8 cellular contexts compared by ENCODE assay signal in the genomic region with DNA sequence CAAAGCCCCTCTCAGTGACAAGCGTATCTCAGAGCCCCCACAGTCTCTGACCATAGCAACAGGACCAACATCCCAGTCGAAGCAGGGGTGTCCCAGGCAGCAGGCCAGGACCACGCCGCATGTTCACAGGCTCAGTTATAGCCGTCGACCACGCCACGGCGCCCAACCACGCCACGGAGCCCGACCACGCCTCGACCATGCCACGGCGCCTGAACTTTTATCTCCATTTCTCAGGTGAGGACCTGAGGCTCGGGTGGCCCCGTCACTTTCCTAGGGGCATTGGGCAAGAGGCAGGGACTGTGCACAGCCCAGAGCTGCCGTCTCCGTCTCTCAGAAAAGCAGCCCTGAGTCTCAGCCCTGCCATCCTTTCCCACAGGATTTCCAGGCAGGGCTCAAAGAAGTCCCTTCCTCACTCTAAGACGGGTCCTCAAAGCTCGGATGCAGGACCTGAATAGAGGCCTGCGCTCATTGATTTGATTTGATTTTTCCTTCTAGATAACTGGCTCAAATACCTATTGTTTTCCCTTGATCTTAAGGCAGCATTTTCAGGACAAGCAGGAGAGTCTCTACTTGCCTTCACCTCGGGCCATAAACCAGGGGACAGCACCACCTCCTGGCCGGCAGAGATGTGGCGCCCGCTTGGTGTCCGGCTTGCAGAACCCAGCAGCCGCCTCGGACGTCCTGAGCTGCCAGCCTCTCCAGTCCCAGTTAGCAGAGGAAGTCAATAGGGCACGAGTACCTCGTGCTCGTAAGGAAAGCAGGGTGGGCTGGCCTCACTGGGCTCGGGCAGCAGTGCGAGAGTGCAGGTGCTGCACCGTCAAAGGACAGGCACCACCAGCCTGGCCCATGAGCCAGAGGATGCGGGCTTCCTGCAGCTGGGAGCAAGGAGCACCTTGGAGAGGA. TPM values are rescaled to one million over a fixed set of nuclear protein-coding genes. Genes with fewer than 3 reads are reported as not detected.
DNase-seq lines count a peak whose midpoint lies in the region; ATAC-seq and TF ChIP-seq lines count a peak whose summit lies in the region.

No MANE protein-coding gene starts in this region.

- no peak overlapping the region for H3T11ph ChIP-seq in H9 (ENCODE audit: low read length)

- no peaks in the 10 kb centered on the region for H3K23me2 ChIP-seq in H9 (ENCODE audit: insufficient read length, low read depth, low read length, poor library complexity, severe bottlenecking)

- no peaks in the 10 kb centered on the region for H3K36me3 ChIP-seq in OCI-LY3 (replicated peaks; ENCODE audit: low read depth, low read length)
- H3K36me3 ChIP-seq in adipocyte (ENCODE audit: control insufficient read depth, insufficient read depth, low read length, severe bottlenecking), result no peaks in the 10 kb centered on the region
- no peaks in the 10 kb centered on the region for H3K36me3 ChIP-seq in heart right ventricle
- no peaks in the 10 kb centered on the region for H3K36me3 ChIP-seq in prostate gland

- no peaks in the 10 kb centered on the region for H3K79me1 ChIP-seq in H9 (ENCODE audit: insufficient read depth, low read depth, low read length, poor library complexity, severe bottlenecking)

- TF ChIP-seq CTCF in H9 (conservative IDR thresholded peaks at IDR 0.05) (peak; percentile 96), OCI-LY3 (IDR thresholded peaks at IDR 0.05; ENCODE audit: low read depth, low read length) (peak; percentile 74), heart right ventricle (IDR thresholded peaks at IDR 0.05) (peak; percentile 73 to 95 (median 87)), prostate gland (IDR thresholded peaks at IDR 0.05) (peak; percentile 63 to 86 (median 83))

- H4K20me1 ChIP-seq in H9 (ENCODE audit: control insufficient read depth, insufficient read depth, insufficient read length) (no peaks in the 10 kb centered on the region), OCI-LY3 (ENCODE audit: insufficient read depth, low read length) (no peaks in the 10 kb centered on the region)

- no peak overlapping the region for H4K91ac ChIP-seq in H9 (ENCODE audit: insufficient read length, low read depth, low read length)

- TF ChIP-seq POLR2A in prostate gland (IDR thresholded peaks at IDR 0.05), result no peak

- no peak overlapping the region for H2BK20ac ChIP-seq in H9 (ENCODE audit: low read depth, low read length, poor library complexity, severe bottlenecking)

- DNase-seq in COLO829 (ENCODE audit: low spot score), result peak; percentile 66
- DNase-seq in H9, result peak; percentile 94
- peak; percentile 92 for DNase-seq in adipocyte (ENCODE audit: low read depth)
- peak; percentile 72 to 76 for DNase-seq in heart right ventricle
- peak; percentile 74 for DNase-seq in prostate gland (ENCODE audit: low spot score)

- H3K9ac ChIP-seq in H9 (ENCODE audit: extremely low read depth, insufficient read length, low read length) (no peak overlapping the region), OCI-LY3 (ENCODE audit: low read length) (no peak overlapping the region), adipocyte (ENCODE audit: low read length) (no peak overlapping the region)

- no peaks in the 10 kb centered on the region for H3K9me3 ChIP-seq in H9 (ENCODE audit: control insufficient read depth, low read depth, low read length)
- no peaks in the 10 kb centered on the region for H3K9me3 ChIP-seq in OCI-LY3 (ENCODE audit: insufficient read depth, low read length)
- H3K9me3 ChIP-seq in adipocyte (ENCODE audit: control insufficient read depth, low read length), result no peaks in the 10 kb centered on the region
- H3K9me3 ChIP-seq in heart right ventricle, result no peaks in the 10 kb centered on the region
- H3K9me3 ChIP-seq in prostate gland, result no peaks in the 10 kb centered on the region

- no peaks in the 10 kb centered on the region for H3K79me2 ChIP-seq in H9 (ENCODE audit: insufficient read depth, low read length)
- no peaks in the 10 kb centered on the region for H3K79me2 ChIP-seq in OCI-LY3 (ENCODE audit: low read length)

- H2BK120ac ChIP-seq in H9 (ENCODE audit: low read depth, low read length, poor library complexity, severe bottlenecking), result no peak overlapping the region

- H3K36me3 Mint-ChIP-seq in H9 (ENCODE audit: insufficient read depth in 1 of 3, low read depth in 3 of 3), result no peaks in the 10 kb centered on the region

- no peak overlapping the region for H2BK5ac ChIP-seq in H9 (ENCODE audit: insufficient read length, low read length)

- H3K27me3 Mint-ChIP-seq in H9 (ENCODE audit: low read depth), result peaks cover 15% of the 10 kb centered on the region

- no CpG with 5 or more reads among the region's 38 CpGs for WGBS in H9 (ENCODE audit: extremely low coverage, insufficient read length, low lambda C conversion rate)
- 50 to 52% methylated on average over 38 of the region's 38 CpGs for WGBS in heart right ventricle, 2 donors
- WGBS in prostate gland, result 47% methylated on average over 38 of the region's 38 CpGs

- ATAC-seq in heart right ventricle (peak; percentile 86 to 96 (median 94)), GM19397 (IDR thresholded peaks at IDR 0.05; ENCODE audit: unreplicated experiment) (no peak), GM21381 (IDR thresholded peaks at IDR 0.05; ENCODE audit: unreplicated experiment) (no peak)

- H2BK12ac ChIP-seq in H9 (ENCODE audit: insufficient read length, low read depth, low read length), result no peak overlapping the region

- no peak overlapping the region for H2AK5ac ChIP-seq in H9 (ENCODE audit: insufficient read length, low read length)

- H3K27ac ChIP-seq in H9 (ENCODE audit: insufficient read length, low read depth, low read length) (no peak overlapping the region), OCI-LY3 (ENCODE audit: low read length) (no peak overlapping the region), heart right ventricle (no peak overlapping the region), prostate gland (no peak overlapping the region)

- peaks cover 7 to 8% of the 10 kb centered on the region in 2 experiments; a peak in 3 of 4 replicates for H3K4me1 Mint-ChIP-seq in H9

- H2AFZ ChIP-seq in H9 (ENCODE audit: low read length) (no peak overlapping the region), OCI-LY3 (ENCODE audit: low read depth, low read length) (no peak overlapping the region)

- no peak overlapping the region for H3K18ac ChIP-seq in H9 (ENCODE audit: insufficient read length, low read depth, low read length)

- H3K9me3 Mint-ChIP-seq in H9, result no peaks in the 10 kb centered on the region

- H3K23ac ChIP-seq in H9 (ENCODE audit: insufficient read length, low read depth, low read length), result no peak overlapping the region

- no peak overlapping the region for H3K4ac ChIP-seq in H9 (ENCODE audit: low read depth, low read length)

- intact Hi-C loops in heart right ventricle (cut with DNase I), result loop anchor here (1.0 to 10.0 kb wide), 11 partner anchors 74 to 716 kb away; no protein-coding TSS in a partner anchor
- intact Hi-C loops in prostate gland (cut with DNase I), result loop anchor here (2.0 to 10.0 kb wide), 2 partner anchors 214 to 714 kb away; no protein-coding TSS in a partner anchor

- no peak overlapping the region for H3K14ac ChIP-seq in H9 (ENCODE audit: insufficient read depth, low read length)

- no peak overlapping the region for H4K5ac ChIP-seq in H9 (ENCODE audit: insufficient read length, low read depth, low read length)

- H3K27ac Mint-ChIP-seq in H9, result no peak overlapping the region

- H3K27me3 ChIP-seq in H9 (ENCODE audit: insufficient read depth, low read length) (no peaks in the 10 kb centered on the region), OCI-LY3 (ENCODE audit: low read depth, low read length) (no peaks in the 10 kb centered on the region), adipocyte (replicated peaks; ENCODE audit: control insufficient read depth, insufficient read depth, low read length) (peaks cover 3% of the 10 kb centered on the region), heart right ventricle (peaks cover 0 to 14% (median 0%) of the 10 kb centered on the region in 7 donors), prostate gland (replicated peaks; ENCODE audit: insufficient read depth) (peaks cover 3% of the 10 kb centered on the region)

- H3K4me3 Mint-ChIP-seq in H9, result no peak overlapping the region

- no peak overlapping the region for H3K56ac ChIP-seq in H9 (ENCODE audit: insufficient read length, low read depth, low read length)

- H3K4me3 ChIP-seq in OCI-LY3 (ENCODE audit: low read length), result no peak overlapping the region
- H3K4me3 ChIP-seq in adipocyte (ENCODE audit: low read length), result no peak overlapping the region
- no peak overlapping the region for H3K4me3 ChIP-seq in heart right ventricle
- no peak overlapping the region for H3K4me3 ChIP-seq in prostate gland

- H4K8ac ChIP-seq in H9 (replicated peaks; ENCODE audit: insufficient read length, low read depth, low read length), result no peak overlapping the region

- H2BK15ac ChIP-seq in H9 (ENCODE audit: low read depth, low read length), result no peak overlapping the region

- no peaks in the 10 kb centered on the region for H3K4me1 ChIP-seq in H9 (ENCODE audit: insufficient read depth, low read length)
- no peaks in the 10 kb centered on the region for H3K4me1 ChIP-seq in OCI-LY3 (ENCODE audit: low read length)
- no peaks in the 10 kb centered on the region for H3K4me1 ChIP-seq in adipocyte (ENCODE audit: control insufficient read depth, insufficient read depth, low read length)
- H3K4me1 ChIP-seq in heart right ventricle, result peaks cover 0 to 6% (median 0%) of the 10 kb centered on the region in 9 donors
- H3K4me1 ChIP-seq in prostate gland (replicated peaks), result no peaks in the 10 kb centered on the region

- H3K4me2 ChIP-seq in H9 (ENCODE audit: insufficient read depth, insufficient read length, low read length) (no peak overlapping the region), OCI-LY3 (ENCODE audit: low read length) (no peak overlapping the region)

RNA-seq across cellular contexts. Expression of a gene that starts 38.8 kb away (rescaled TPM):
- total RNA-seq in H9 (2021) (4.5 and 5.6 TPM in 2 replicates), heart right ventricle (1 to 10 TPM; 2.8 to 5.1 (median 3.8) TPM), prostate gland (1 to 10 TPM in 1 of 2 donors, under 1 TPM in 1; 0.91 to 8.0 TPM)
- 1 to 10 TPM; 1.7 to 3.2 TPM for polyA plus RNA-seq in heart right ventricle

Comparison
In these comparisons a context has a peak if more than half of its experiments do, and no peak if none do; other contexts are left out.
1. ATAC-seq: peak in heart right ventricle (8 of 8); none in GM19397 (single experiment) and GM21381 (single experiment).
2. Peak in every context shown above with its lines, with median percentiles within 50 percentile points of each other: DNase-seq and CTCF ChIP-seq.